In genomic region chr2:84839851-84840250, GRCh38 we compare ENCODE assay signal across 1 cellular context.
TF ChIP-seq lines count a peak whose summit lies in the region.

No MANE protein-coding gene starts in this region.

TF ChIP-seq in GM23338, 12 proteins besides CTCF, POLR2A, EP300 and RAD21 (continued from another document):
- TF ChIP-seq ZNF462 (CRISPR knock-in tag; IDR thresholded peaks at IDR 0.05), result no peak
- no peak for TF ChIP-seq ETS1 (IDR thresholded peaks at IDR 0.05)
